ENCODE assay signal across 17 cellular contexts in genomic region chr17:30318190-30318589, GRCh38. TPM values are rescaled to one million over a fixed set of nuclear protein-coding genes. Genes with fewer than 3 reads are reported as not detected.
"Had no signal": no experiment of that assay in that cellular context is flagged by ENCODE, and none has a peak within 500 bp of the region (broad histone marks: within the 10 kb centered on the region; RNA-seq: fewer than 3 reads in every experiment).

No MANE protein-coding gene starts in this region.

- ATAC-seq: activated CD4-positive, CD25-positive, alpha-beta regulatory T cell treated with anti-CD3 and anti-CD28 coated beads, Interleukin-2, amount 50 U/mL, for 24 hours; body of pancreas; esophagus mucosa; mucosa of descending colon; naive thymus-derived CD8-positive, alpha-beta T cell; psoas muscle; sciatic nerve had no signal

- DNase-seq: activated CD4-positive, alpha-beta T cell treated with anti-CD3 and anti-CD28 coated beads, Interleukin-2, amount 50 U/mL, for 4 hours; activated effector memory CD4-positive, alpha-beta T cell treated with Interleukin-2 at 50 U/mL for 16 hours; activated T-cell treated with anti-CD3 and anti-CD28 coated beads, Interleukin-2, amount 50 U/mL, for 24 hours; body of pancreas; endodermal cell; foreskin fibroblast; mucosa of descending colon; naive thymus-derived CD8-positive, alpha-beta T cell; psoas muscle; stimulated activated CD4-positive, alpha-beta T cell treated with anti-CD3 and anti-CD28 coated beads, Interleukin-12 subunit alpha, Interleukin-12 subunit beta, amount 100 ng/mL, for 4 hours; stimulated activated naive CD4-positive, alpha-beta T cell; substantia nigra; transverse colon had no signal

RNA-seq across cellular contexts. Expression of gene TMIGD1, which starts 15.7 kb away (rescaled TPM):
- total RNA-seq: body of pancreas; endodermal cell; esophagus mucosa; lung microvascular endothelial cell; naive thymus-derived CD8-positive, alpha-beta T cell; psoas muscle; sciatic nerve had no signal
